Comparison of ENCODE assay signal across 8 cellular contexts in genomic region chr1:148263128-148263905, GRCh38.
DNase-seq lines count a peak whose midpoint lies in the region; ATAC-seq and TF ChIP-seq lines count a peak whose summit lies in the region.

No MANE protein-coding gene starts in this region.

- H3K36me3 Mint-ChIP-seq in progenitor cell of endocrine pancreas (ENCODE audit: insufficient read depth), result no peaks in the 10 kb centered on the region

- H3K36me3 ChIP-seq in SJCRH30, result no peaks in the 10 kb centered on the region
- H3K36me3 ChIP-seq in aorta (ENCODE audit: control insufficient read depth in 1 of 2, insufficient read depth in 2 of 2, low read length in 1 of 2), result peaks cover 0 to 2% of the 10 kb centered on the region in 2 donors

- H3K9me3 ChIP-seq in AG04450 (ENCODE audit: control insufficient read depth, insufficient read depth, low read length), result no peaks in the 10 kb centered on the region; the same call in 1 of the 2 replicates
- H3K9me3 ChIP-seq in SJCRH30 (replicated peaks), result no peaks in the 10 kb centered on the region
- no peaks in the 10 kb centered on the region for H3K9me3 ChIP-seq in aorta (ENCODE audit: control insufficient read depth, low read length)

- no peak for DNase-seq in AG04450 (ENCODE audit: low read depth, low spot score)
- peak; percentile 94 for DNase-seq in HT-29 (ENCODE audit: low spot score)
- peak; percentile 7 to 31 for DNase-seq in SJCRH30
- DNase-seq in activated naive CD8-positive, alpha-beta T cell treated with anti-CD3 and anti-CD28 coated beads, Interleukin-2, amount 50 U/mL, for 16 hours (ENCODE audit: low read depth, low spot score), result peak; percentile 23
- DNase-seq in left ventricle myocardium superior, result peak; percentile 49
- DNase-seq in progenitor cell of endocrine pancreas (ENCODE audit: low spot score, unreplicated experiment), result peak; percentile 28
- peak; percentile 61 to 80 for DNase-seq in aorta

- peaks cover 9% of the 10 kb centered on the region for H3K4me1 Mint-ChIP-seq in progenitor cell of endocrine pancreas (ENCODE audit: low read depth)

- intact Hi-C loops in left ventricle myocardium superior (cut with micrococcal nuclease), result no loop called here
- intact Hi-C loops in aorta (cut with DNase I), result no loop called here

- in situ Hi-C loops in GM18951 (cut with MboI; ENCODE audit: low sequenced_read_pairs, unreplicated experiment), result loop anchor here (25.0 kb wide), 2 partner anchors 101 to 1776 kb away; partner anchors contain the start of gene NBPF11

- TF ChIP-seq POLR2A in GM18951 (IDR thresholded peaks at IDR 0.05; ENCODE audit: extremely low read depth, insufficient read depth, insufficient read length), result peak; percentile 94

- H3K9me3 Mint-ChIP-seq in progenitor cell of endocrine pancreas (ENCODE audit: low read depth), result no peaks in the 10 kb centered on the region

- H3K27ac ChIP-seq in AG04450 (ENCODE audit: low read depth, low read length) (no peak overlapping the region), SJCRH30 (no peak overlapping the region), aorta (ENCODE audit: low read depth in 1 of 2, low read length in 2 of 2) (no peak overlapping the region)

- WGBS in aorta, 2 donors, result 1% methylated on average over 43 of the region's 43 CpGs

- H3K27me3 Mint-ChIP-seq in progenitor cell of endocrine pancreas, result peaks cover 58% of the 10 kb centered on the region

- peak overlapping the region; percentile 86 for H3K4me3 Mint-ChIP-seq in progenitor cell of endocrine pancreas (ENCODE audit: low read depth)

- ATAC-seq in left ventricle myocardium superior (peak; percentile 49), aorta (ENCODE audit: low FRiP score) (peak; percentile 41)

- H3K4me3 ChIP-seq in AG04450 (ENCODE audit: low read depth, low read length) (peak overlapping the region; percentile 53), SJCRH30 (peak overlapping the region; percentile 31), aorta (ENCODE audit: low read length in 2 of 2) (peak overlapping the region; percentile 37 to 39)

- POLR2A ChIA-PET in AG04450 (lab: Yijun Ruan, JAX), result no interaction called here

- H3K27ac Mint-ChIP-seq in progenitor cell of endocrine pancreas, result peak overlapping the region; percentile 99

- no peaks in the 10 kb centered on the region for H3K4me1 ChIP-seq in SJCRH30
- H3K4me1 ChIP-seq in aorta (ENCODE audit: control insufficient read depth in 1 of 2, insufficient read depth in 2 of 2, low read length in 2 of 2), result no peaks in the 10 kb centered on the region

- H3K27me3 ChIP-seq in AG04450 (ENCODE audit: control insufficient read depth, insufficient read depth, low read length) (peaks cover 11% of the 10 kb centered on the region), SJCRH30 (no peaks in the 10 kb centered on the region), aorta (ENCODE audit: control insufficient read depth in 1 of 2, insufficient read depth in 2 of 2, low read length in 1 of 2) (peaks cover 0 to 10% of the 10 kb centered on the region in 2 donors)

- CTCF ChIA-PET in AG04450 (lab: Charles Lee), result no interaction called here

- TF ChIP-seq CTCF in AG04450 (IDR thresholded peaks at IDR 0.05; ENCODE audit: low read depth, low read length), result no peak
- TF ChIP-seq CTCF in progenitor cell of endocrine pancreas (IDR thresholded peaks at IDR 0.05; ENCODE audit: unreplicated experiment), result no peak
